1 cellular context compared by ENCODE assay signal in the genomic region with DNA sequence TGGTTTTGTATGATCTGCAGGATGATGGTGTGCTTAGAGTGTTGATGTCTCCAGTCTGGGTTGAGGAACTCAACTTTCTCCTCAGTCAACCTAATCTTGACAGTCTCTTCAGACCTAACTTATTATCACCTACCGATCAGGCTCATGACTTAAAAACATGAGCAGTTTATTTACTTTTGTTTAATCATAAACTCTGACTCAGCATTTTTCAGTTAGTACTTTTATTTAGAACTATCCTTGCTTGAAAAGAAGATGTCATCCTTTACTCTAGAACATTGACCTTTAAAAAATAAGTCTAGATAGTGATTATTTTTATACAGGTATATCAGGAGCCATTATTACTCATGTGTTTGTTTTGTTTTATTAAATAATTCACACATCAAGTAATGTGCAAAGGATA.
TF ChIP-seq lines count a peak whose summit lies in the region.

No MANE protein-coding gene starts in this region.

TF ChIP-seq in HepG2, 621 proteins besides CTCF, POLR2A, EP300 and RAD21 (continued from another document):
- TF ChIP-seq, protein P1, sequence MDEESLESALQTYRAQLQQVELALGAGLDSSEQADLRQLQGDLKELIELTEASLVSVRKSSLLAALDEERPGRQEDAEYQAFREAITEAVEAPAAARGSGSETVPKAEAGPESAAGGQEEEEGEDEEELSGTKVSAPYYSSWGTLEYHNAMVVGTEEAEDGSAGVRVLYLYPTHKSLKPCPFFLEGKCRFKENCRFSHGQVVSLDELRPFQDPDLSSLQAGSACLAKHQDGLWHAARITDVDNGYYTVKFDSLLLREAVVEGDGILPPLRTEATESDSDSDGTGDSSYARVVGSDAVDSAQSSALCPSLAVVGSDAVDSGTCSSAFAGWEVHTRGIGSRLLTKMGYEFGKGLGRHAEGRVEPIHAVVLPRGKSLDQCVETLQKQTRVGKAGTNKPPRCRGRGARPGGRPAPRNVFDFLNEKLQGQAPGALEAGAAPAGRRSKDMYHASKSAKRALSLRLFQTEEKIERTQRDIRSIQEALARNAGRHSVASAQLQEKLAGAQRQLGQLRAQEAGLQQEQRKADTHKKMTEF (CRISPR knock-in tag; IDR thresholded peaks at IDR 0.05), result no peak
- TF ChIP-seq MTA1 (CRISPR knock-in tag; IDR thresholded peaks at IDR 0.05; ENCODE audit: borderline replicate concordance), result no peak
- no peak for TF ChIP-seq KDM1A (CRISPR knock-in tag; IDR thresholded peaks at IDR 0.05)
- peak; percentile 94 to 98 for TF ChIP-seq MAFK (conservative IDR thresholded peaks at IDR 0.05 in 1 of 2, IDR thresholded peaks at IDR 0.05 in 1 of 2; ENCODE audit: low read length in 2 of 2)
- TF ChIP-seq, protein P2, sequence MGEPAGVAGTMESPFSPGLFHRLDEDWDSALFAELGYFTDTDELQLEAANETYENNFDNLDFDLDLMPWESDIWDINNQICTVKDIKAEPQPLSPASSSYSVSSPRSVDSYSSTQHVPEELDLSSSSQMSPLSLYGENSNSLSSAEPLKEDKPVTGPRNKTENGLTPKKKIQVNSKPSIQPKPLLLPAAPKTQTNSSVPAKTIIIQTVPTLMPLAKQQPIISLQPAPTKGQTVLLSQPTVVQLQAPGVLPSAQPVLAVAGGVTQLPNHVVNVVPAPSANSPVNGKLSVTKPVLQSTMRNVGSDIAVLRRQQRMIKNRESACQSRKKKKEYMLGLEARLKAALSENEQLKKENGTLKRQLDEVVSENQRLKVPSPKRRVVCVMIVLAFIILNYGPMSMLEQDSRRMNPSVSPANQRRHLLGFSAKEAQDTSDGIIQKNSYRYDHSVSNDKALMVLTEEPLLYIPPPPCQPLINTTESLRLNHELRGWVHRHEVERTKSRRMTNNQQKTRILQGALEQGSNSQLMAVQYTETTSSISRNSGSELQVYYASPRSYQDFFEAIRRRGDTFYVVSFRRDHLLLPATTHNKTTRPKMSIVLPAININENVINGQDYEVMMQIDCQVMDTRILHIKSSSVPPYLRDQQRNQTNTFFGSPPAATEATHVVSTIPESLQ (CRISPR knock-in tag; conservative IDR thresholded peaks at IDR 0.05), result no peak
- TF ChIP-seq HNF4A (CRISPR knock-in tag; IDR thresholded peaks at IDR 0.05), result no peak
- peak; percentile 95 for TF ChIP-seq MAFF (IDR thresholded peaks at IDR 0.05; ENCODE audit: low read depth, low read length)
- no peak for TF ChIP-seq NFE2L1 (CRISPR knock-in tag; IDR thresholded peaks at IDR 0.05; ENCODE audit: borderline replicate concordance)
- no peak for TF ChIP-seq ETV6 (CRISPR knock-in tag; conservative IDR thresholded peaks at IDR 0.05)
- TF ChIP-seq, protein P3, sequence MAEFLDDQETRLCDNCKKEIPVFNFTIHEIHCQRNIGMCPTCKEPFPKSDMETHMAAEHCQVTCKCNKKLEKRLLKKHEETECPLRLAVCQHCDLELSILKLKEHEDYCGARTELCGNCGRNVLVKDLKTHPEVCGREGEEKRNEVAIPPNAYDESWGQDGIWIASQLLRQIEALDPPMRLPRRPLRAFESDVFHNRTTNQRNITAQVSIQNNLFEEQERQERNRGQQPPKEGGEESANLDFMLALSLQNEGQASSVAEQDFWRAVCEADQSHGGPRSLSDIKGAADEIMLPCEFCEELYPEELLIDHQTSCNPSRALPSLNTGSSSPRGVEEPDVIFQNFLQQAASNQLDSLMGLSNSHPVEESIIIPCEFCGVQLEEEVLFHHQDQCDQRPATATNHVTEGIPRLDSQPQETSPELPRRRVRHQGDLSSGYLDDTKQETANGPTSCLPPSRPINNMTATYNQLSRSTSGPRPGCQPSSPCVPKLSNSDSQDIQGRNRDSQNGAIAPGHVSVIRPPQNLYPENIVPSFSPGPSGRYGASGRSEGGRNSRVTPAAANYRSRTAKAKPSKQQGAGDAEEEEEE (CRISPR knock-in tag; IDR thresholded peaks at IDR 0.05; ENCODE audit: borderline replicate concordance), result no peak
